ENCODE assay signal across 8 cellular contexts in genomic region chr5:179906294-179906794, GRCh38. TPM values are rescaled to one million over a fixed set of nuclear protein-coding genes. Genes with fewer than 3 reads are reported as not detected.
DNase-seq lines count a peak whose midpoint lies in the region; ATAC-seq and TF ChIP-seq lines count a peak whose summit lies in the region.

No MANE protein-coding gene starts in this region.

- TF ChIP-seq EP300 in transverse colon (IDR thresholded peaks at IDR 0.05; ENCODE audit: low read depth): no peak

- no peak overlapping the region for H3K27ac Mint-ChIP-seq in activated naive CD4-positive, alpha-beta T cell treated with anti-CD3 and anti-CD28 coated beads for 36 hours
- no peak overlapping the region for H3K27ac Mint-ChIP-seq in activated naive CD8-positive, alpha-beta T cell treated with anti-CD3 and anti-CD28 coated beads for 36 hours

- DNase-seq in activated naive CD4-positive, alpha-beta T cell treated with anti-CD3 and anti-CD28 coated beads for 36 hours: no peak
- DNase-seq in activated naive CD4-positive, alpha-beta T cell (lab: John Stamatoyannopoulos, UW): no peak
- peak; percentile 10 for DNase-seq in activated naive CD8-positive, alpha-beta T cell treated with anti-CD3 and anti-CD28 coated beads for 36 hours
- DNase-seq in left lung: no peak
- DNase-seq in transverse colon: no peak
- no peak for DNase-seq in thyroid gland
- no peak for DNase-seq in NCI-H1105 treated with DMSO at 0.1 percent for 48 hours (lab: John Stamatoyannopoulos, UW)
- DNase-seq in OCI-M2 (lab: John Stamatoyannopoulos, UW; ENCODE audit: unreplicated experiment): no peak

- CTCF ChIA-PET in activated naive CD4-positive, alpha-beta T cell treated with anti-CD3 and anti-CD28 coated beads for 36 hours (lab: Charles Lee): interaction anchor here (1.2 to 1.6 kb wide), 4 partner anchors 52 to 109 kb away, joined by 3 to 10 read pairs (median 4); no protein-coding TSS in a partner anchor

- peak overlapping the region; percentile 85 for H3K4me3 Mint-ChIP-seq in activated naive CD4-positive, alpha-beta T cell treated with anti-CD3 and anti-CD28 coated beads for 36 hours
- H3K4me3 Mint-ChIP-seq in activated naive CD8-positive, alpha-beta T cell treated with anti-CD3 and anti-CD28 coated beads for 36 hours: peak overlapping the region; percentile 94

- in situ Hi-C loops in transverse colon (cut with MboI; ENCODE audit: low pct_ligation_motif_present in 1 of 4, low pct_unique_long_range_greater_than_20kb in 1 of 4, low sequenced_read_pairs in 3 of 4): loop anchor here in 1 of 4 donors (25.0 kb wide), 1 partner anchor 181 kb away; no protein-coding TSS in a partner anchor

- TF ChIP-seq CTCF in left lung (IDR thresholded peaks at IDR 0.05) (no peak), transverse colon (IDR thresholded peaks at IDR 0.05) (no peak), thyroid gland (IDR thresholded peaks at IDR 0.05) (no peak)

- H3K4me3 ChIP-seq in left lung (peak overlapping the region; percentile 53 to 68), transverse colon (peak overlapping the region in 3 of 4 donors; percentile 64 to 81 (median 67)), thyroid gland (replicated peaks in 1 of 3) (no peak overlapping the region)

- H3K27me3 ChIP-seq in left lung (no peaks in the 10 kb centered on the region), transverse colon (no peaks in the 10 kb centered on the region), thyroid gland (no peaks in the 10 kb centered on the region)

- H3K9me3 Mint-ChIP-seq in activated naive CD4-positive, alpha-beta T cell treated with anti-CD3 and anti-CD28 coated beads for 36 hours: no peaks in the 10 kb centered on the region
- no peaks in the 10 kb centered on the region for H3K9me3 Mint-ChIP-seq in activated naive CD8-positive, alpha-beta T cell treated with anti-CD3 and anti-CD28 coated beads for 36 hours

- TF ChIP-seq POLR2A in transverse colon (IDR thresholded peaks at IDR 0.05) (no peak), thyroid gland (IDR thresholded peaks at IDR 0.05) (no peak)

- peaks cover 11% of the 10 kb centered on the region for H3K4me1 Mint-ChIP-seq in activated naive CD4-positive, alpha-beta T cell treated with anti-CD3 and anti-CD28 coated beads for 36 hours (ENCODE audit: low read depth)
- H3K4me1 Mint-ChIP-seq in activated naive CD8-positive, alpha-beta T cell treated with anti-CD3 and anti-CD28 coated beads for 36 hours: peaks cover 12% of the 10 kb centered on the region

- intact Hi-C loops in activated naive CD4-positive, alpha-beta T cell treated with anti-CD3 and anti-CD28 coated beads for 36 hours (cut with micrococcal nuclease): loop anchor here (1.0 to 5.0 kb wide), 4 partner anchors 48 to 228 kb away; partner anchors contain the start of genes MRNIP and RNF130
- intact Hi-C loops in left lung (cut with DNase I): loop anchor here in 1 of 2 donors (10.0 kb wide), 1 partner anchor 142 kb away; no protein-coding TSS in a partner anchor
- intact Hi-C loops in transverse colon (cut with DNase I; ENCODE audit: low total_unique reads): loop anchor here (5.0 kb wide), 1 partner anchor 104 kb away; no protein-coding TSS in a partner anchor
- intact Hi-C loops in thyroid gland (cut with DNase I): loop anchor here (5.0 kb wide), 1 partner anchor 104 kb away; no protein-coding TSS in a partner anchor

- no peak for ATAC-seq in left lung

- WGBS in transverse colon (ENCODE audit: low coverage in 1 of 2), 2 donors: 89% methylated on average over 24 of the region's 24 CpGs; no CpG with 5 or more reads in 1 of the 2 donors
- WGBS in thyroid gland, 2 donors: 90 to 92% methylated on average over 24 of the region's 24 CpGs

- H3K4me1 ChIP-seq in left lung (peaks cover 0 to 32% of the 10 kb centered on the region in 2 donors), transverse colon (peaks cover 14 to 23% (median 20%) of the 10 kb centered on the region in 4 donors), thyroid gland (peaks cover 10 to 15% of the 10 kb centered on the region in 2 donors)

- H3K27me3 Mint-ChIP-seq in activated naive CD4-positive, alpha-beta T cell treated with anti-CD3 and anti-CD28 coated beads for 36 hours (ENCODE audit: low read depth): no peaks in the 10 kb centered on the region
- no peaks in the 10 kb centered on the region for H3K27me3 Mint-ChIP-seq in activated naive CD8-positive, alpha-beta T cell treated with anti-CD3 and anti-CD28 coated beads for 36 hours

- peaks cover 0 to 32% of the 10 kb centered on the region in 2 donors for H3K36me3 ChIP-seq in left lung
- H3K36me3 ChIP-seq in transverse colon: peaks cover 0 to 10% (median 5%) of the 10 kb centered on the region in 4 donors
- no peaks in the 10 kb centered on the region for H3K36me3 ChIP-seq in thyroid gland

- H3K9me3 ChIP-seq in left lung: no peaks in the 10 kb centered on the region
- no peaks in the 10 kb centered on the region for H3K9me3 ChIP-seq in transverse colon
- no peaks in the 10 kb centered on the region for H3K9me3 ChIP-seq in thyroid gland

- H3K27ac ChIP-seq in left lung: peak overlapping the region in 1 of 2 donors; percentile 86
- H3K27ac ChIP-seq in transverse colon: peak overlapping the region in 3 of 4 donors; percentile 82 to 88 (median 85)
- H3K27ac ChIP-seq in thyroid gland: no peak overlapping the region

- H3K36me3 Mint-ChIP-seq in activated naive CD4-positive, alpha-beta T cell treated with anti-CD3 and anti-CD28 coated beads for 36 hours (ENCODE audit: low read depth): peaks cover 12% of the 10 kb centered on the region
- H3K36me3 Mint-ChIP-seq in activated naive CD8-positive, alpha-beta T cell treated with anti-CD3 and anti-CD28 coated beads for 36 hours: peaks cover 9% of the 10 kb centered on the region

RNA-seq across cellular contexts. Expression of gene TBC1D9B, which starts 1.4 kb away (rescaled TPM):
- 10 to 100 TPM; 40.2 to 40.4 TPM for total RNA-seq in activated naive CD4-positive, alpha-beta T cell treated with anti-CD3 and anti-CD28 coated beads for 36 hours
- 10 to 100 TPM; 73.1 to 74.9 TPM for total RNA-seq in activated naive CD8-positive, alpha-beta T cell treated with anti-CD3 and anti-CD28 coated beads for 36 hours
- total RNA-seq in left lung (100 to 1,000 TPM; 106 to 124 TPM), transverse colon (100 to 1,000 TPM in 2 of 4 donors, 10 to 100 TPM in 2; 90.5 to 178 (median 127) TPM), thyroid gland (100 to 1,000 TPM in 1 of 4 donors, 10 to 100 TPM in 3; 75.5 to 115 (median 94.3) TPM)

RNA-seq across cellular contexts. Expression of gene MRNIP, which starts 47.7 kb away (rescaled TPM):
- total RNA-seq in activated naive CD4-positive, alpha-beta T cell treated with anti-CD3 and anti-CD28 coated beads for 36 hours: 10 to 100 TPM; 16.2 to 16.3 TPM
- 10 to 100 TPM; 12.3 to 13.9 TPM for total RNA-seq in activated naive CD8-positive, alpha-beta T cell treated with anti-CD3 and anti-CD28 coated beads for 36 hours
- total RNA-seq in left lung: 10 to 100 TPM; 16.9 to 18.2 TPM
- 100 to 1,000 TPM in 1 of 4 donors, 10 to 100 TPM in 3; 24.7 to 124 (median 42.9) TPM for total RNA-seq in transverse colon
- 10 to 100 TPM; 37.1 to 68.2 (median 52.1) TPM for total RNA-seq in thyroid gland

Comparison
In these comparisons a context has a peak if more than half of its experiments do, and no peak if none do; other contexts are left out.
1. H3K27ac ChIP-seq: peak in transverse colon (3 of 4); none in thyroid gland (0 of 3).
2. H3K4me3 ChIP-seq: peak in left lung (2 of 2) and transverse colon (3 of 4); none in thyroid gland (0 of 3).